12 cellular contexts compared by ENCODE assay signal in genomic region chr18:13470555-13471494, GRCh38.
DNase-seq lines count a peak whose midpoint lies in the region; ATAC-seq, FAIRE-seq and TF ChIP-seq lines count a peak whose summit lies in the region.
"Had no signal": no experiment of that assay in that cellular context is flagged by ENCODE, and none has a peak within 500 bp of the region (broad histone marks: within the 10 kb centered on the region; RNA-seq: fewer than 3 reads in every experiment).

No MANE protein-coding gene starts in this region.

- dilution Hi-C loops in endothelial cell of umbilical vein (cut with MboI; ENCODE audit: extremely low pct_ligation_motif_present, low sequenced_read_pairs), result no loop called here

- no TSS peak for BruUV-seq in endothelial cell of umbilical vein (replicated peaks; lab: Mats Ljungman, UMichigan)

- H3K4me3 Mint-ChIP-seq in activated naive CD8-positive, alpha-beta T cell, result peak overlapping the region; percentile 44
- H3K4me3 Mint-ChIP-seq in activated naive CD8-positive, alpha-beta T cell treated with anti-CD3 and anti-CD28 coated beads, Interleukin-2, amount 50 U/mL, for 24 hours, result no peak overlapping the region
- peak overlapping the region in 6 of 10 donors; percentile 37 to 76 (median 60) for H3K4me3 Mint-ChIP-seq in naive thymus-derived CD8-positive, alpha-beta T cell

- H3K79me2 ChIP-seq in endothelial cell of umbilical vein (ENCODE audit: control insufficient read depth, insufficient read depth, low read length), result no peaks in the 10 kb centered on the region

- H3K27ac Mint-ChIP-seq in activated naive CD8-positive, alpha-beta T cell, result peak overlapping the region; percentile 84
- no peak overlapping the region for H3K27ac Mint-ChIP-seq in activated naive CD8-positive, alpha-beta T cell treated with anti-CD3 and anti-CD28 coated beads, Interleukin-2, amount 50 U/mL, for 24 hours
- peak overlapping the region; percentile 5 to 94 (median 82) for H3K27ac Mint-ChIP-seq in naive thymus-derived CD8-positive, alpha-beta T cell

- intact Hi-C loops in endothelial cell of umbilical vein (cut with micrococcal nuclease), result no loop called here
- intact Hi-C loops in upper lobe of right lung (cut with DNase I), result no loop called here

- peaks cover 27% of the 10 kb centered on the region for H3K36me3 Mint-ChIP-seq in activated naive CD8-positive, alpha-beta T cell
- peaks cover 38% of the 10 kb centered on the region for H3K36me3 Mint-ChIP-seq in activated naive CD8-positive, alpha-beta T cell treated with anti-CD3 and anti-CD28 coated beads, Interleukin-2, amount 50 U/mL, for 24 hours (ENCODE audit: low read depth)
- peaks cover 21 to 52% (median 32%) of the 10 kb centered on the region in 3 donors for H3K36me3 Mint-ChIP-seq in naive thymus-derived CD8-positive, alpha-beta T cell

- H3K9me3 Mint-ChIP-seq in activated naive CD8-positive, alpha-beta T cell (ENCODE audit: low read depth), result peaks cover 11% of the 10 kb centered on the region
- H3K9me3 Mint-ChIP-seq in activated naive CD8-positive, alpha-beta T cell treated with anti-CD3 and anti-CD28 coated beads, Interleukin-2, amount 50 U/mL, for 24 hours, result peaks cover 16% of the 10 kb centered on the region
- peaks cover 0 to 19% (median 9%) of the 10 kb centered on the region in 9 donors for H3K9me3 Mint-ChIP-seq in naive thymus-derived CD8-positive, alpha-beta T cell

- H3K27ac ChIP-seq in endothelial cell of umbilical vein (ENCODE audit: insufficient read depth, low read depth, low read length), result no peak overlapping the region
- H3K27ac ChIP-seq in upper lobe of right lung, result no peak overlapping the region

- H3K27me3 ChIP-seq in endothelial cell of umbilical vein (ENCODE audit: control insufficient read depth in 2 of 2, insufficient read depth in 2 of 2, low read length in 2 of 2), result no peaks in the 10 kb centered on the region
- H3K27me3 ChIP-seq in upper lobe of right lung, result no peaks in the 10 kb centered on the region
- no peaks in the 10 kb centered on the region for H3K27me3 ChIP-seq in BE2C

- H3K9me1 ChIP-seq in endothelial cell of umbilical vein (replicated peaks; ENCODE audit: control insufficient read depth, extremely low read depth, insufficient read depth, low read length), result no peaks in the 10 kb centered on the region

- no peak overlapping the region for H3K9ac ChIP-seq in endothelial cell of umbilical vein (replicated peaks; ENCODE audit: extremely low read depth, insufficient read depth, low read length)

- peaks cover 3% of the 10 kb centered on the region for H3K4me1 ChIP-seq in endothelial cell of umbilical vein (ENCODE audit: control insufficient read depth, extremely low read depth, insufficient read depth, low read length)
- peaks cover 15% of the 10 kb centered on the region for H3K4me1 ChIP-seq in upper lobe of right lung
- no peaks in the 10 kb centered on the region for H3K4me1 ChIP-seq in BE2C

- no peak overlapping the region for H2AFZ ChIP-seq in endothelial cell of umbilical vein (ENCODE audit: low read depth, low read length)

- no peaks in the 10 kb centered on the region for H3K27me3 Mint-ChIP-seq in activated naive CD8-positive, alpha-beta T cell
- H3K27me3 Mint-ChIP-seq in activated naive CD8-positive, alpha-beta T cell treated with anti-CD3 and anti-CD28 coated beads, Interleukin-2, amount 50 U/mL, for 24 hours, result no peaks in the 10 kb centered on the region
- no peaks in the 10 kb centered on the region for H3K27me3 Mint-ChIP-seq in naive thymus-derived CD8-positive, alpha-beta T cell

- no peak for FAIRE-seq in endothelial cell of umbilical vein (lab: Jason Lieb, UNC)
- FAIRE-seq: keratinocyte had no signal

- H3K9me3 ChIP-seq in endothelial cell of umbilical vein (replicated peaks; ENCODE audit: control insufficient read depth, insufficient read depth, low read length) (no peaks in the 10 kb centered on the region), upper lobe of right lung (no peaks in the 10 kb centered on the region), BE2C (no peaks in the 10 kb centered on the region)

- H3K4me3 ChIP-seq in endothelial cell of umbilical vein (replicated peaks in 1 of 3; ENCODE audit: insufficient read depth in 1 of 3, low read depth in 1 of 3, low read length in 3 of 3) (no peak overlapping the region), upper lobe of right lung (no peak overlapping the region), BE2C (ENCODE audit: low read depth, low read length) (no peak overlapping the region)

- no peaks in the 10 kb centered on the region for H3K36me3 ChIP-seq in endothelial cell of umbilical vein (ENCODE audit: control insufficient read depth in 2 of 2, extremely low read depth in 1 of 2, insufficient read depth in 2 of 2, low read length in 2 of 2)
- no peaks in the 10 kb centered on the region for H3K36me3 ChIP-seq in upper lobe of right lung
- no peaks in the 10 kb centered on the region for H3K36me3 ChIP-seq in BE2C

- CTCF ChIA-PET in endothelial cell of umbilical vein (lab: Charles Lee), result no interaction called here

- POLR2A ChIA-PET in endothelial cell of umbilical vein (lab: Charles Lee), result no interaction called here
- POLR2A ChIA-PET in naive thymus-derived CD8-positive, alpha-beta T cell (lab: Charles Lee), result no interaction called here

- TF ChIP-seq CTCF in endothelial cell of umbilical vein (IDR thresholded peaks at IDR 0.05; ENCODE audit: extremely low read depth in 1 of 2, insufficient read depth in 1 of 2, low read depth in 1 of 2, low read length in 2 of 2), result no peak
- TF ChIP-seq CTCF in upper lobe of right lung (IDR thresholded peaks at IDR 0.05), result no peak
- no peak for TF ChIP-seq CTCF in BE2C (IDR thresholded peaks at IDR 0.05; ENCODE audit: low read depth, low read length)

- H4K20me1 ChIP-seq in endothelial cell of umbilical vein (replicated peaks; ENCODE audit: control insufficient read depth, extremely low read depth, insufficient read depth, low read length), result no peaks in the 10 kb centered on the region

- DNase-seq in activated naive CD8-positive, alpha-beta T cell treated with anti-CD3 and anti-CD28 coated beads, Interleukin-2, amount 50 U/mL, for 24 hours, result no peak
- no peak for DNase-seq in endothelial cell of umbilical vein (ENCODE audit: low read depth, low spot score)
- DNase-seq in naive thymus-derived CD8-positive, alpha-beta T cell, result no peak
- DNase-seq in upper lobe of right lung, result peak; percentile 68
- no peak for DNase-seq in BE2C
- DNase-seq in NCI-H1694 (lab: John Stamatoyannopoulos, UW), result no peak
- DNase-seq: H7, MV-4-11, NCI-H226 had no signal

- no peak for ATAC-seq in activated naive CD8-positive, alpha-beta T cell treated with anti-CD3 and anti-CD28 coated beads, Interleukin-2, amount 50 U/mL, for 24 hours
- ATAC-seq in naive thymus-derived CD8-positive, alpha-beta T cell, result peak; percentile 11 to 29
- ATAC-seq in upper lobe of right lung (peak; percentile 87), HG03039 (IDR thresholded peaks at IDR 0.05; ENCODE audit: unreplicated experiment) (no peak)

- peaks cover 57% of the 10 kb centered on the region for H3K4me1 Mint-ChIP-seq in activated naive CD8-positive, alpha-beta T cell (ENCODE audit: low read depth)
- H3K4me1 Mint-ChIP-seq in activated naive CD8-positive, alpha-beta T cell treated with anti-CD3 and anti-CD28 coated beads, Interleukin-2, amount 50 U/mL, for 24 hours, result peaks cover 37% of the 10 kb centered on the region
- peaks cover 44 to 77% (median 61%) of the 10 kb centered on the region in 4 donors for H3K4me1 Mint-ChIP-seq in naive thymus-derived CD8-positive, alpha-beta T cell

- TF ChIP-seq POLR2A in endothelial cell of umbilical vein (IDR thresholded peaks at IDR 0.05; ENCODE audit: low read depth, low read length), result no peak

- H3K4me2 ChIP-seq in endothelial cell of umbilical vein (ENCODE audit: insufficient read depth, low read length), result no peak overlapping the region

TF ChIP-seq in endothelial cell of umbilical vein, 7 proteins besides CTCF, POLR2A, EP300 and RAD21:
- no peak for TF ChIP-seq FOS (IDR thresholded peaks at IDR 0.05; ENCODE audit: borderline replicate concordance, insufficient read depth, low read length)
- TF ChIP-seq JUN (IDR thresholded peaks at IDR 0.05; ENCODE audit: borderline replicate concordance, insufficient read depth, insufficient read length, low read depth), result peak; percentile 13

Comparison
In these comparisons a context has a peak if more than half of its experiments do, and no peak if none do; other contexts are left out.
1. ATAC-seq: peak in naive thymus-derived CD8-positive, alpha-beta T cell (2 of 2) and upper lobe of right lung (single experiment); none in activated naive CD8-positive, alpha-beta T cell treated with anti-CD3 and anti-CD28 coated beads, Interleukin-2, amount 50 U/mL, for 24 hours (single experiment) and HG03039 (single experiment).